In genomic region chr2:46131-46470, GRCh38 we compare ENCODE assay signal across 10 cellular contexts. TPM values are rescaled to one million over a fixed set of nuclear protein-coding genes. Genes with fewer than 3 reads are reported as not detected.
DNase-seq lines count a peak whose midpoint lies in the region; ATAC-seq and TF ChIP-seq lines count a peak whose summit lies in the region.
"Had no signal": no experiment of that assay in that cellular context is flagged by ENCODE, and none has a peak within 500 bp of the region (broad histone marks: within the 10 kb centered on the region; RNA-seq: fewer than 3 reads in every experiment).

No MANE protein-coding gene starts in this region.

- DNase-seq in Calu3 (no peak), T-helper 17 cell (no peak), left ventricle myocardium superior (no peak), prostate gland (ENCODE audit: low spot score) (no peak), KBM-7 (no peak)
- DNase-seq: HCEC 1CT, NCI-H2029 treated with DMSO at 0.1 percent for 48 hours had no signal

- peak; percentile 87 for TF ChIP-seq POLR2A in prostate gland (IDR thresholded peaks at IDR 0.05)

- peaks cover 55% of the 10 kb centered on the region for H3K36me3 Mint-ChIP-seq in Calu3 (ENCODE audit: insufficient read depth, unreplicated experiment)
- peaks cover 2% of the 10 kb centered on the region for H3K36me3 Mint-ChIP-seq in T-helper 17 cell (ENCODE audit: low read depth)

- H3K4me3 Mint-ChIP-seq in Calu3 (ENCODE audit: low read depth, unreplicated experiment) (peak overlapping the region; percentile 76), T-helper 17 cell (peak overlapping the region; percentile 77)

- no peaks in the 10 kb centered on the region for H3K27me3 Mint-ChIP-seq in Calu3 (ENCODE audit: unreplicated experiment)
- H3K27me3 Mint-ChIP-seq in T-helper 17 cell = peaks cover 70% of the 10 kb centered on the region

- intact Hi-C loops in Calu3 (cut with micrococcal nuclease; ENCODE audit: unreplicated experiment) = no loop called here
- intact Hi-C loops in left ventricle myocardium superior (cut with micrococcal nuclease) = no loop called here
- intact Hi-C loops in prostate gland (cut with DNase I) = no loop called here

- no peaks in the 10 kb centered on the region for H3K4me1 ChIP-seq in prostate gland (replicated peaks)

- peak overlapping the region; percentile 46 to 69 for H3K27ac ChIP-seq in prostate gland

- TF ChIP-seq CTCF in Calu3 (IDR thresholded peaks at IDR 0.05; ENCODE audit: unreplicated experiment) (no peak), prostate gland (IDR thresholded peaks at IDR 0.05) (no peak)

- peaks cover 3% of the 10 kb centered on the region for H3K27me3 ChIP-seq in prostate gland (replicated peaks; ENCODE audit: insufficient read depth)

- ATAC-seq in T-helper 17 cell (peak; percentile 22), left ventricle myocardium superior (peak; percentile 19), HG03135 (IDR thresholded peaks at IDR 0.05; ENCODE audit: unreplicated experiment) (no peak), HG02678 (IDR thresholded peaks at IDR 0.05; ENCODE audit: unreplicated experiment) (no peak), GM21381 (IDR thresholded peaks at IDR 0.05; ENCODE audit: unreplicated experiment) (no peak)

- peak overlapping the region; percentile 41 for H3K4me3 ChIP-seq in prostate gland

- H3K36me3 ChIP-seq in prostate gland = no peaks in the 10 kb centered on the region

- BruUV-seq in Calu3 (replicated peaks; lab: Mats Ljungman, UMichigan) = no TSS peak

- WGBS in prostate gland = 4% methylated on average over 10 of the region's 52 CpGs

- H3K4me1 Mint-ChIP-seq in Calu3 (ENCODE audit: low read depth, unreplicated experiment) (peaks cover 43% of the 10 kb centered on the region), T-helper 17 cell (peaks cover 12% of the 10 kb centered on the region)

- no peaks in the 10 kb centered on the region for H3K9me3 ChIP-seq in T-helper 17 cell (ENCODE audit: control insufficient read depth, low read length, poor library complexity, severe bottlenecking)
- H3K9me3 ChIP-seq in prostate gland = no peaks in the 10 kb centered on the region

- CTCF ChIA-PET in Calu3 (lab: Charles Lee) = no interaction called here

- in situ Hi-C loops in KBM-7 (cut with MboI; ENCODE audit: low pct_unique_long_range_greater_than_20kb, low sequenced_read_pairs) = no loop called here

- no peak overlapping the region for H3K27ac Mint-ChIP-seq in Calu3 (ENCODE audit: unreplicated experiment)
- no peak overlapping the region for H3K27ac Mint-ChIP-seq in T-helper 17 cell

- no peaks in the 10 kb centered on the region for H3K9me3 Mint-ChIP-seq in Calu3 (ENCODE audit: low read depth, unreplicated experiment)

RNA-seq across cellular contexts. Expression of gene FAM110C, which starts 0.2 kb away (rescaled TPM):
- 17.9 and 20.6 TPM in 2 replicates for total RNA-seq in Calu3 (2022)
- under 1 TPM; 0.22 to 0.26 TPM for total RNA-seq in T-helper 17 cell
- 5.2 TPM for total RNA-seq in left ventricle myocardium superior
- total RNA-seq in prostate gland = 10 to 100 TPM in 1 of 2 donors, 1 to 10 TPM in 1; 7.3 to 17.7 TPM

Comparison
In these comparisons a context has a peak if more than half of its experiments do, and no peak if none do; other contexts are left out.
1. ATAC-seq: peak in T-helper 17 cell (single experiment) and left ventricle myocardium superior (single experiment); none in HG03135 (single experiment), HG02678 (single experiment) and GM21381 (single experiment).